ENCODE assay signal across 26 cellular contexts in the genomic region with DNA sequence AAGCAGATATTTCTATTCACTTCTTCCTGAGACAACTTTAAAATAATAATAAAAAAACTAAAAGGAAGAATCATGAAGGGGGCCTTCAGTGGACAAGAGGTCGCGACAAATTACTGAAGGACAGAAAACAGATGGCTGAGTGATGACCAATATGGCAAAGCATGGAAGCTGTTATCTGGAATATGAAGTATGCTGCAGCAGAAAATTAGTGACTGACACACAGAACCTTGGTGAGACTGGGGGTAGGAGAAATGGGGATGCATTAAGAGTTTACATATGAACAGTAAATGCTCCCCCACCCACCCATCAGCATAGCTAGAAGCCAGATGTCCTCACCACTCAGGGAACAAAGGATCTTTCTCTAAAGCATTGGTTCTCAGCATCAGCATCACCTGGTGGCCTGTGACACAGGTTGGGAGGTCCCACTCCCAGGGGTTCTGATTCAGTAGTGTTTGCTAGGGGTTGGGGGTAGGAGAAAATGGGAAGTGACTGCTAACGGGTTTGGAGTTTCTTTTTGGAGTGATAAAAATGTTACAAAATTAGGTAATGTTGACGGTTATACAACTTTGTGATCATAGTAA.
"Had no signal": no experiment of that assay in that cellular context is flagged by ENCODE, and none has a peak within 500 bp of the region (broad histone marks: within the 10 kb centered on the region; RNA-seq: fewer than 3 reads in every experiment).

No MANE protein-coding gene starts in this region.

- H3K27ac Mint-ChIP-seq: activated CD4-positive, alpha-beta memory T cell treated with anti-CD3 and anti-CD28 coated beads, Interleukin-2, amount 10 ng/mL, durations not matched to agents 7 days and 5 days; activated CD4-positive, alpha-beta T cell treated with anti-CD3 and anti-CD28 coated beads, Interleukin-2, amount 10 ng/mL, durations not matched to agents 24 days and 14 days; activated naive CD4-positive, alpha-beta T cell treated with anti-CD3 and anti-CD28 coated beads for 36 hours; activated naive CD8-positive, alpha-beta T cell treated with anti-CD3 and anti-CD28 coated beads, Interleukin-2, amount 10 ng/mL, durations not matched to agents 7 days and 5 days; activated T-cell treated with anti-CD3 and anti-CD28 coated beads, Interleukin-2, amount 50 U/mL, for 72 hours; dendritic cell treated with granulocyte-macrophage colony-stimulating factor and Interleukin-4, amounts not matched to agents 40 ng/mL and 50 ng/mL, for 4 days; naive thymus-derived CD8-positive, alpha-beta T cell; stimulated activated naive CD8-positive, alpha-beta T cell treated with anti-CD3 and anti-CD28 coated beads, Interleukin-15, Interleukin-2, amounts not matched to agents 100 ng/mL and 50 ng/mL, for 24 hours had no signal

- H3K9me3 ChIP-seq: body of pancreas, neutrophil, ovary, thyroid gland had no signal

- H3K4me3 ChIP-seq: body of pancreas, lung, ovary, psoas muscle, thyroid gland, upper lobe of right lung had no signal

- H3K9me3 Mint-ChIP-seq: activated CD4-positive, alpha-beta T cell treated with anti-CD3 and anti-CD28 coated beads, Interleukin-2, amount 10 ng/mL, durations not matched to agents 24 days and 14 days had no signal

- H3K27me3 ChIP-seq: body of pancreas, neutrophil, ovary, thyroid gland, upper lobe of right lung had no signal

- H3K27ac ChIP-seq: body of pancreas, neutrophil, ovary, psoas muscle, thyroid gland, upper lobe of right lung had no signal

- DNase-seq: activated CD4-positive, alpha-beta memory T cell treated with anti-CD3 and anti-CD28 coated beads, Interleukin-2, amount 10 ng/mL, durations not matched to agents 7 days and 5 days; activated CD4-positive, alpha-beta T cell treated with anti-CD3 and anti-CD28 coated beads, Interleukin-2, amount 10 ng/mL, durations not matched to agents 24 days and 14 days; activated effector memory CD4-positive, alpha-beta T cell treated with Interleukin-2 at 50 U/mL for 16 hours; activated naive CD4-positive, alpha-beta T cell treated with anti-CD3 and anti-CD28 coated beads for 36 hours; activated naive CD8-positive, alpha-beta T cell treated with anti-CD3 and anti-CD28 coated beads, Interleukin-2, amount 10 ng/mL, durations not matched to agents 7 days and 5 days; activated T-cell treated with anti-CD3 and anti-CD28 coated beads, Interleukin-2, amount 50 U/mL, for 72 hours; body of pancreas; caudate nucleus; effector CD4-positive, alpha-beta T cell; erythroblast; foreskin fibroblast; kidney; naive thymus-derived CD8-positive, alpha-beta T cell; ovary; psoas muscle; right cardiac atrium; stimulated activated CD4-positive, alpha-beta T cell treated with anti-CD3 and anti-CD28 coated beads, Interleukin-1b, Interleukin-23, amount 100 ng/mL, for 48 hours; substantia nigra; thyroid gland; upper lobe of right lung had no signal

- H3K4me1 Mint-ChIP-seq: activated CD4-positive, alpha-beta memory T cell treated with anti-CD3 and anti-CD28 coated beads, Interleukin-2, amount 10 ng/mL, durations not matched to agents 7 days and 5 days; activated CD4-positive, alpha-beta T cell treated with anti-CD3 and anti-CD28 coated beads, Interleukin-2, amount 10 ng/mL, durations not matched to agents 24 days and 14 days had no signal

- H3K4me3 Mint-ChIP-seq: activated CD4-positive, alpha-beta memory T cell treated with anti-CD3 and anti-CD28 coated beads, Interleukin-2, amount 10 ng/mL, durations not matched to agents 7 days and 5 days; activated CD4-positive, alpha-beta T cell treated with anti-CD3 and anti-CD28 coated beads, Interleukin-2, amount 10 ng/mL, durations not matched to agents 24 days and 14 days; activated naive CD4-positive, alpha-beta T cell treated with anti-CD3 and anti-CD28 coated beads for 36 hours; activated naive CD8-positive, alpha-beta T cell treated with anti-CD3 and anti-CD28 coated beads, Interleukin-2, amount 10 ng/mL, durations not matched to agents 7 days and 5 days; activated T-cell treated with anti-CD3 and anti-CD28 coated beads, Interleukin-2, amount 50 U/mL, for 72 hours; dendritic cell treated with granulocyte-macrophage colony-stimulating factor and Interleukin-4, amounts not matched to agents 40 ng/mL and 50 ng/mL, for 4 days; naive thymus-derived CD8-positive, alpha-beta T cell; stimulated activated naive CD8-positive, alpha-beta T cell treated with anti-CD3 and anti-CD28 coated beads, Interleukin-15, Interleukin-2, amounts not matched to agents 100 ng/mL and 50 ng/mL, for 24 hours had no signal

- ATAC-seq: activated CD4-positive, CD25-positive, alpha-beta regulatory T cell treated with anti-CD3 and anti-CD28 coated beads, Interleukin-2, amount 50 U/mL, for 24 hours; activated T-cell treated with anti-CD3 and anti-CD28 coated beads, Interleukin-2, amount 50 U/mL, for 72 hours; body of pancreas; left lobe of liver; naive thymus-derived CD8-positive, alpha-beta T cell; psoas muscle; right cardiac atrium; upper lobe of right lung had no signal

- H3K4me1 ChIP-seq: body of pancreas, psoas muscle, thyroid gland, upper lobe of right lung had no signal

- H3K36me3 ChIP-seq: neutrophil, ovary, thyroid gland, upper lobe of right lung had no signal

- H3K27me3 Mint-ChIP-seq: activated CD4-positive, alpha-beta memory T cell treated with anti-CD3 and anti-CD28 coated beads, Interleukin-2, amount 10 ng/mL, durations not matched to agents 7 days and 5 days; activated CD4-positive, alpha-beta T cell treated with anti-CD3 and anti-CD28 coated beads, Interleukin-2, amount 10 ng/mL, durations not matched to agents 24 days and 14 days; activated naive CD8-positive, alpha-beta T cell treated with anti-CD3 and anti-CD28 coated beads, Interleukin-2, amount 10 ng/mL, durations not matched to agents 7 days and 5 days; dendritic cell treated with granulocyte-macrophage colony-stimulating factor and Interleukin-4, amounts not matched to agents 40 ng/mL and 50 ng/mL, for 4 days; naive thymus-derived CD8-positive, alpha-beta T cell; stimulated activated naive CD8-positive, alpha-beta T cell treated with anti-CD3 and anti-CD28 coated beads, Interleukin-15, Interleukin-2, amounts not matched to agents 100 ng/mL and 50 ng/mL, for 24 hours had no signal
